Comparison of ENCODE assay signal across 22 cellular contexts in the genomic region with DNA sequence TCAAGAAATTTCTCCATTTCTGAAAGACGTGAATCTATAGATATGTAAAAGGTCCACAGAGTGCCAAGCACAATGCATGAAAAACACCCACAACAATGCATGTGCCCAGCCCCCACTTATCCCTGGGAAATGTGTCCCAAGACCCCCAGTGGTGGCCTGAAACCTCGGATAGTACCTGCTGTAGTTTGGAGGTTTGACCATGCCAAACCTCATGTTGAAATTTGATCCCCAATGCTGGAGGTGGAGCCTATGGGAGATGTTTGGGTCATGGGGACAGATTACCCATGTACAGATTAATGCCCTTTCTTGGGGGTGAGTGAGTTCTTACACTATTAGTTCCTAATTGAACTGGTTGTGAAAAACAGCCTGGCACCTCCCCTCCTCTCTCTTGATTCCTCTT. TPM values are rescaled to one million over a fixed set of nuclear protein-coding genes. Genes with fewer than 3 reads are reported as not detected.
"Had no signal": no experiment of that assay in that cellular context is flagged by ENCODE, and none has a peak within 500 bp of the region (broad histone marks: within the 10 kb centered on the region; RNA-seq: fewer than 3 reads in every experiment).

No MANE protein-coding gene starts in this region.

- H3K27ac Mint-ChIP-seq: immature natural killer cell, natural killer cell, progenitor cell of endocrine pancreas had no signal

- DNase-seq: central memory CD4-positive, alpha-beta T cell; erythroblast; head of caudate nucleus; hypothalamus; immature natural killer cell; left cardiac atrium; left ventricle myocardium superior; natural killer cell; ovary; right cardiac atrium; small intestine; stimulated activated CD4-positive, alpha-beta T cell treated with anti-CD3 and anti-CD28 coated beads, Interleukin-12 subunit alpha, Interleukin-12 subunit beta, amount 100 ng/mL, for 4 hours; stimulated activated naive CD4-positive, alpha-beta T cell; stomach; substantia nigra; transverse colon had no signal

- H3K4me1 Mint-ChIP-seq: neural crest cell had no signal

- H3K27me3 Mint-ChIP-seq: progenitor cell of endocrine pancreas had no signal

- H3K27ac ChIP-seq: foreskin keratinocyte, ovary, stomach, thoracic aorta, transverse colon had no signal

- FAIRE-seq: kidney, small intestine had no signal

- H3K36me3 Mint-ChIP-seq: immature natural killer cell, natural killer cell had no signal

- H3K4me3 Mint-ChIP-seq: immature natural killer cell, natural killer cell, neural crest cell had no signal

- H3K36me3 ChIP-seq: ovary, stomach, thoracic aorta, transverse colon had no signal

- H3K9me3 Mint-ChIP-seq: immature natural killer cell, natural killer cell, neural crest cell had no signal

- ATAC-seq: left cardiac atrium, left ventricle myocardium superior, natural killer cell, right cardiac atrium had no signal

- H3K9me3 ChIP-seq: ovary, stomach, thoracic aorta, transverse colon had no signal

- H3K27me3 ChIP-seq: foreskin keratinocyte, ovary, stomach, transverse colon had no signal

- H3K4me3 ChIP-seq: lung, ovary, stomach, thoracic aorta, transverse colon had no signal

RNA-seq across cellular contexts. Expression of a gene that starts 21.4 kb away (rescaled TPM):
- total RNA-seq: natural killer cell had no signal
